Comparison of ENCODE assay signal across 9 cellular contexts in genomic region chr6:117463762-117464665, GRCh38. TPM values are rescaled to one million over a fixed set of nuclear protein-coding genes. Genes with fewer than 3 reads are reported as not detected.
DNase-seq lines count a peak whose midpoint lies in the region; ATAC-seq lines count a peak whose summit lies in the region.
"Had no signal": no experiment of that assay in that cellular context is flagged by ENCODE, and none has a peak within 500 bp of the region (broad histone marks: within the 10 kb centered on the region; RNA-seq: fewer than 3 reads in every experiment).

No MANE protein-coding gene starts in this region.

- ATAC-seq in GM18909 (IDR thresholded peaks at IDR 0.05; ENCODE audit: poor library complexity, unreplicated experiment) (peak; percentile 65), HG03064 (IDR thresholded peaks at IDR 0.05; ENCODE audit: low read depth, unreplicated experiment) (peak; percentile 84)

- no peak for DNase-seq in activated CD4-positive, alpha-beta memory T cell treated with anti-CD3 and anti-CD28 coated beads, Interleukin-2, amount 10 ng/mL, durations not matched to agents 7 days and 5 days
- DNase-seq in myocyte (ENCODE audit: low read depth) (peak; percentile 39), islet precursor cell (no peak), HuH-7 (ENCODE audit: low spot score) (no peak)
- DNase-seq in effector CD8-positive, alpha-beta T cell (lab: John Stamatoyannopoulos, UW) = no peak
- DNase-seq: cortex of kidney had no signal

- peak overlapping the region; percentile 7 for H3K27ac Mint-ChIP-seq in activated CD4-positive, alpha-beta memory T cell treated with anti-CD3 and anti-CD28 coated beads, Interleukin-2, amount 10 ng/mL, durations not matched to agents 7 days and 5 days

- peaks cover 8% of the 10 kb centered on the region for H3K27me3 Mint-ChIP-seq in activated CD4-positive, alpha-beta memory T cell treated with anti-CD3 and anti-CD28 coated beads, Interleukin-2, amount 10 ng/mL, durations not matched to agents 7 days and 5 days

- H3K36me3 Mint-ChIP-seq in activated CD4-positive, alpha-beta memory T cell treated with anti-CD3 and anti-CD28 coated beads, Interleukin-2, amount 10 ng/mL, durations not matched to agents 7 days and 5 days (ENCODE audit: low read depth) = no peaks in the 10 kb centered on the region

- POLR2A ChIA-PET in activated CD4-positive, alpha-beta memory T cell treated with anti-CD3 and anti-CD28 coated beads, Interleukin-2, amount 10 ng/mL, durations not matched to agents 7 days and 5 days (lab: Charles Lee) = interaction anchor here (0.9 kb wide), 1 partner anchor 16 kb away, joined by 3 read pairs; no protein-coding TSS in a partner anchor

- H3K9me3 Mint-ChIP-seq in activated CD4-positive, alpha-beta memory T cell treated with anti-CD3 and anti-CD28 coated beads, Interleukin-2, amount 10 ng/mL, durations not matched to agents 7 days and 5 days = no peaks in the 10 kb centered on the region

- H3K4me1 Mint-ChIP-seq in activated CD4-positive, alpha-beta memory T cell treated with anti-CD3 and anti-CD28 coated beads, Interleukin-2, amount 10 ng/mL, durations not matched to agents 7 days and 5 days = peaks cover 36% of the 10 kb centered on the region

- CTCF ChIA-PET in activated CD4-positive, alpha-beta memory T cell treated with anti-CD3 and anti-CD28 coated beads, Interleukin-2, amount 10 ng/mL, durations not matched to agents 7 days and 5 days (lab: Charles Lee) = interaction anchor here (2.1 kb wide), 1 partner anchor 14 kb away, joined by 6 read pairs; no protein-coding TSS in a partner anchor

- H3K4me3 Mint-ChIP-seq in activated CD4-positive, alpha-beta memory T cell treated with anti-CD3 and anti-CD28 coated beads, Interleukin-2, amount 10 ng/mL, durations not matched to agents 7 days and 5 days = peak overlapping the region; percentile 31

RNA-seq across cellular contexts. Expression of gene DCBLD1, which starts 18.5 kb away (rescaled TPM):
- total RNA-seq in activated CD4-positive, alpha-beta memory T cell treated with anti-CD3 and anti-CD28 coated beads, Interleukin-2, amount 10 ng/mL, durations not matched to agents 7 days and 5 days = 10 to 100 TPM in 1 of 2 experiments, 1 to 10 TPM in 1; 7.8 to 10.6 TPM
- 14.1 and 18.3 TPM in 2 replicates for total RNA-seq in myocyte
- polyA plus RNA-seq in myocyte (2012) = 22.5 TPM

RNA-seq across cellular contexts. Expression of gene ROS1, which starts 38.3 kb away (rescaled TPM):
- not detected for total RNA-seq in activated CD4-positive, alpha-beta memory T cell treated with anti-CD3 and anti-CD28 coated beads, Interleukin-2, amount 10 ng/mL, durations not matched to agents 7 days and 5 days
- total RNA-seq in myocyte = 5.3 and 5.5 TPM in 2 replicates
- polyA plus RNA-seq in myocyte (2012) = 35.3 TPM
- total RNA-seq: SK-MEL-5 had no signal
